ENCODE assay signal across 26 cellular contexts in genomic region chr15:51096976-51097375, GRCh38. TPM values are rescaled to one million over a fixed set of nuclear protein-coding genes. Genes with fewer than 3 reads are reported as not detected.
"Had no signal": no experiment of that assay in that cellular context is flagged by ENCODE, and none has a peak within 500 bp of the region (broad histone marks: within the 10 kb centered on the region; RNA-seq: fewer than 3 reads in every experiment).

No MANE protein-coding gene starts in this region.

- H3K27ac ChIP-seq: neutrophil, stomach had no signal

- H3K9me3 ChIP-seq: neutrophil, stomach, thyroid gland had no signal

- FAIRE-seq: endometrium, kidney had no signal

- ATAC-seq: left colon, sciatic nerve had no signal

- H3K4me3 ChIP-seq: skin epidermis, stomach, thyroid gland had no signal

- H3K36me3 ChIP-seq: neutrophil, stomach, thyroid gland had no signal

- DNase-seq: activated CD4-positive, alpha-beta T cell treated with anti-CD3 and anti-CD28 coated beads for 48 hours; activated CD4-positive, alpha-beta T cell treated with anti-CD3 and anti-CD28 coated beads, Interleukin-2, amount 50 U/mL, for 48 hours; activated CD8-positive, alpha-beta memory T cell treated with anti-CD3 and anti-CD28 coated beads for 24 hours; activated effector memory CD4-positive, alpha-beta T cell treated with Interleukin-2 at 50 U/mL for 16 hours; activated naive CD4-positive, alpha-beta T cell treated with anti-CD3 and anti-CD28 coated beads, Interleukin-2, amount 10 ng/mL, durations not matched to agents 7 days and 5 days; activated naive CD8-positive, alpha-beta T cell treated with anti-CD3 and anti-CD28 coated beads, Interleukin-2, amount 10 ng/mL, durations not matched to agents 7 days and 5 days; caudate nucleus; effector CD4-positive, alpha-beta T cell; erythroblast; head of caudate nucleus; immature natural killer cell; kidney; left colon; naive B cell; nephron progenitor cell; retina; stimulated activated CD4-positive, alpha-beta T cell treated with anti-CD3 and anti-CD28 coated beads, Interleukin-1b, Interleukin-23, amount 100 ng/mL, for 48 hours; stimulated activated CD4-positive, alpha-beta T cell treated with anti-CD3 and anti-CD28 coated beads, Interleukin-4, amount 100 ng/mL, for 4 hours; stimulated activated CD8-positive, alpha-beta memory T cell treated with anti-CD3 and anti-CD28 coated beads, Interleukin-4, amount 100 ng/mL, for 48 hours; stomach; T-helper 1 cell; thyroid gland had no signal

- H3K27me3 ChIP-seq: thyroid gland had no signal

RNA-seq across cellular contexts. Expression of gene TNFAIP8L3, which starts 2.3 kb away (rescaled TPM):
- polyA plus RNA-seq: immature natural killer cell had no signal
